In genomic region chr16:55478827-55479559, GRCh38 we compare ENCODE assay signal across 8 cellular contexts. TPM values are rescaled to one million over a fixed set of nuclear protein-coding genes. Genes with fewer than 3 reads are reported as not detected.
A peak's percentile ranks its signal among the peaks of the same experiment; 100 is the strongest.
DNase-seq lines count a peak whose midpoint lies in the region; ATAC-seq, FAIRE-seq and TF ChIP-seq lines count a peak whose summit lies in the region.

Gene MMP2, plus strand, starts transcription at chr16:55479198. Its CDS starts 282 bp downstream, at chr16:55479480.

- peaks cover 42% of the 10 kb centered on the region for H3K27me3 Mint-ChIP-seq in stimulated activated naive CD8-positive, alpha-beta T cell treated with anti-CD3 and anti-CD28 coated beads, Interleukin-15, Interleukin-2, amounts not matched to agents 100 ng/mL and 50 ng/mL, for 24 hours
- H3K27me3 Mint-ChIP-seq in stimulated activated naive CD8-positive, alpha-beta T cell treated with anti-CD3 and anti-CD28 coated beads, Interleukin-15, amount 100 ng/mL, for 72 hours, result peaks cover 57% of the 10 kb centered on the region
- H3K27me3 Mint-ChIP-seq in endodermal cell (ENCODE audit: insufficient read depth) (peaks cover 36% of the 10 kb centered on the region), T-helper 17 cell (peaks cover 51% of the 10 kb centered on the region)

- no peaks in the 10 kb centered on the region for H3K9me3 Mint-ChIP-seq in stimulated activated naive CD8-positive, alpha-beta T cell treated with anti-CD3 and anti-CD28 coated beads, Interleukin-15, Interleukin-2, amounts not matched to agents 100 ng/mL and 50 ng/mL, for 24 hours
- no peaks in the 10 kb centered on the region for H3K9me3 Mint-ChIP-seq in stimulated activated naive CD8-positive, alpha-beta T cell treated with anti-CD3 and anti-CD28 coated beads, Interleukin-15, amount 100 ng/mL, for 72 hours
- no peaks in the 10 kb centered on the region for H3K9me3 Mint-ChIP-seq in endodermal cell

- TF ChIP-seq CTCF in endodermal cell (conservative IDR thresholded peaks at IDR 0.05), result no peak

- 0 to 2% methylated on average over 18 to 62 of the region's 63 CpGs for WGBS in endodermal cell (ENCODE audit: insufficient coverage in 1 of 2, insufficient read length in 1 of 2), 2 experiments
- no CpG with 5 or more reads among the region's 63 CpGs for WGBS in mesendoderm (ENCODE audit: extremely low coverage, insufficient coverage, low lambda C conversion rate)

- peak within 1 kb of the TSS; percentile 81 for H2BK5ac ChIP-seq in mesendoderm (ENCODE audit: low read length)

- peak within 1 kb of the TSS; percentile 90 for H3K56ac ChIP-seq in mesendoderm (ENCODE audit: low read length)

- no peak within 1 kb of the TSS for H3K27ac Mint-ChIP-seq in stimulated activated naive CD8-positive, alpha-beta T cell treated with anti-CD3 and anti-CD28 coated beads, Interleukin-15, Interleukin-2, amounts not matched to agents 100 ng/mL and 50 ng/mL, for 24 hours
- no peak within 1 kb of the TSS for H3K27ac Mint-ChIP-seq in stimulated activated naive CD8-positive, alpha-beta T cell treated with anti-CD3 and anti-CD28 coated beads, Interleukin-15, amount 100 ng/mL, for 72 hours
- H3K27ac Mint-ChIP-seq in endodermal cell (peak within 1 kb of the TSS; percentile 81), T-helper 17 cell (no peak within 1 kb of the TSS)

- H3K27ac ChIP-seq in endodermal cell (ENCODE audit: low read depth, low read length) (peak within 1 kb of the TSS; percentile 74), mesendoderm (ENCODE audit: low read depth, low read length) (peak within 1 kb of the TSS; percentile 90)

- H3K4me3 ChIP-seq in endodermal cell (ENCODE audit: low read length) (peak within 1 kb of the TSS; percentile 85), mesendoderm (ENCODE audit: low read length) (peak within 1 kb of the TSS; percentile 84)

- H3K23ac ChIP-seq in mesendoderm (ENCODE audit: low read length), result peak within 1 kb of the TSS; percentile 67

- H3K79me2 ChIP-seq in mesendoderm (ENCODE audit: control insufficient read depth, insufficient read depth, low read length), result peaks cover 18% of the 10 kb centered on the region

- peak within 1 kb of the TSS; percentile 85 for H3K18ac ChIP-seq in mesendoderm (ENCODE audit: low read length)

- peak within 1 kb of the TSS; percentile 42 for H3K4me2 ChIP-seq in mesendoderm (ENCODE audit: low read length)

- no peak within 1 kb of the TSS for H2BK15ac ChIP-seq in mesendoderm (replicated peaks; ENCODE audit: low read depth)

- H2AK5ac ChIP-seq in mesendoderm (ENCODE audit: low read length), result peak within 1 kb of the TSS; percentile 41

- H4K8ac ChIP-seq in mesendoderm (ENCODE audit: low read depth, low read length), result no peak within 1 kb of the TSS

- H3K36me3 ChIP-seq in endodermal cell (ENCODE audit: control insufficient read depth, insufficient read depth, low read length) (peaks cover 11% of the 10 kb centered on the region), mesendoderm (ENCODE audit: control insufficient read depth, insufficient read depth, low read length) (peaks cover 3% of the 10 kb centered on the region)

- peak within 1 kb of the TSS; percentile 17 for H3K4me3 Mint-ChIP-seq in stimulated activated naive CD8-positive, alpha-beta T cell treated with anti-CD3 and anti-CD28 coated beads, Interleukin-15, Interleukin-2, amounts not matched to agents 100 ng/mL and 50 ng/mL, for 24 hours
- no peak within 1 kb of the TSS for H3K4me3 Mint-ChIP-seq in stimulated activated naive CD8-positive, alpha-beta T cell treated with anti-CD3 and anti-CD28 coated beads, Interleukin-15, amount 100 ng/mL, for 72 hours
- H3K4me3 Mint-ChIP-seq in endodermal cell (peak within 1 kb of the TSS; percentile 77), T-helper 17 cell (no peak within 1 kb of the TSS)

- H3K79me1 ChIP-seq in mesendoderm (ENCODE audit: low read length), result peaks cover 10% of the 10 kb centered on the region

- no peaks in the 10 kb centered on the region for H3K4me1 Mint-ChIP-seq in stimulated activated naive CD8-positive, alpha-beta T cell treated with anti-CD3 and anti-CD28 coated beads, Interleukin-15, Interleukin-2, amounts not matched to agents 100 ng/mL and 50 ng/mL, for 24 hours (ENCODE audit: low read depth)
- H3K4me1 Mint-ChIP-seq in stimulated activated naive CD8-positive, alpha-beta T cell treated with anti-CD3 and anti-CD28 coated beads, Interleukin-15, amount 100 ng/mL, for 72 hours, result peaks cover 5% of the 10 kb centered on the region
- H3K4me1 Mint-ChIP-seq in endodermal cell (peaks cover 30% of the 10 kb centered on the region), T-helper 17 cell (no peaks in the 10 kb centered on the region)

- FAIRE-seq in urothelium cell line (lab: Jason Lieb, UNC), result no peak

- H3K4me1 ChIP-seq in endodermal cell (ENCODE audit: control insufficient read depth, insufficient read depth, low read length) (no peaks in the 10 kb centered on the region), mesendoderm (ENCODE audit: control insufficient read depth, low read depth, low read length) (peaks cover 17% of the 10 kb centered on the region)

- H3K9ac ChIP-seq in endodermal cell (ENCODE audit: extremely low read depth, low read length, poor library complexity, severe bottlenecking) (peak within 1 kb of the TSS; percentile 41), mesendoderm (ENCODE audit: low read length) (peak within 1 kb of the TSS; percentile 84)

- no peak for DNase-seq in stimulated activated naive CD8-positive, alpha-beta T cell treated with anti-CD3 and anti-CD28 coated beads, Interleukin-15, amount 100 ng/mL, for 72 hours
- DNase-seq in endodermal cell (peak; percentile 93), mesendoderm (peak; percentile 96), urothelium cell line (ENCODE audit: low spot score) (peak; percentile 76), T-helper 17 cell (no peak)

- H4K5ac ChIP-seq in mesendoderm (ENCODE audit: low read length), result no peak within 1 kb of the TSS

- H3K27me3 ChIP-seq in endodermal cell (ENCODE audit: control insufficient read depth, insufficient read depth, low read length, poor library complexity, severe bottlenecking) (peaks cover 29% of the 10 kb centered on the region), mesendoderm (ENCODE audit: insufficient read depth, low read length, poor library complexity) (no peaks in the 10 kb centered on the region)

- no peak for ATAC-seq in stimulated activated naive CD8-positive, alpha-beta T cell treated with anti-CD3 and anti-CD28 coated beads, Interleukin-15, amount 100 ng/mL, for 72 hours
- no peak for ATAC-seq in GM18502 (IDR thresholded peaks at IDR 0.05; ENCODE audit: poor library complexity, unreplicated experiment)
- no peak for ATAC-seq in T-helper 17 cell
- no peak for ATAC-seq in GM21360 (IDR thresholded peaks at IDR 0.05; ENCODE audit: unreplicated experiment)

- H2BK120ac ChIP-seq in mesendoderm (ENCODE audit: low read depth, low read length), result peak within 1 kb of the TSS; percentile 63

- no peaks in the 10 kb centered on the region for H3K36me3 Mint-ChIP-seq in stimulated activated naive CD8-positive, alpha-beta T cell treated with anti-CD3 and anti-CD28 coated beads, Interleukin-15, Interleukin-2, amounts not matched to agents 100 ng/mL and 50 ng/mL, for 24 hours (ENCODE audit: low read depth)
- H3K36me3 Mint-ChIP-seq in endodermal cell (ENCODE audit: low read depth) (peaks cover 11% of the 10 kb centered on the region), T-helper 17 cell (ENCODE audit: low read depth) (peaks cover 5% of the 10 kb centered on the region)

- H3K4ac ChIP-seq in mesendoderm (ENCODE audit: low read depth, low read length), result peak within 1 kb of the TSS; percentile 64

- H3K9me3 ChIP-seq in endodermal cell (ENCODE audit: control insufficient read depth, low read length), result no peaks in the 10 kb centered on the region
- H3K9me3 ChIP-seq in T-helper 17 cell (ENCODE audit: control insufficient read depth, low read length, poor library complexity, severe bottlenecking), result no peaks in the 10 kb centered on the region

RNA-seq across cellular contexts. Expression of gene MMP2, which starts in this region (rescaled TPM):
- total RNA-seq in endodermal cell (10 to 100 TPM; 65.0 to 80.4 TPM), T-helper 17 cell (not detected)
- 167 TPM for polyA plus RNA-seq in endodermal cell (2013, experiment 1 of 2)
- polyA plus RNA-seq in endodermal cell (2013, experiment 2 of 2), result 179 TPM
- polyA plus RNA-seq in mesendoderm (2013, experiment 1 of 2), result 49.5 TPM
- 47.4 TPM for polyA plus RNA-seq in mesendoderm (2013, experiment 2 of 2)

Comparison
In these comparisons a context has a peak if more than half of its experiments do, and no peak if none do; other contexts are left out.
1. RNA of gene MMP2 (total RNA-seq): 65.0 to 80.4 TPM in endodermal cell; not detected in T-helper 17 cell; every median in the first group is over 10 times any median in the second.
2. H3K4me3 Mint-ChIP-seq: peak in stimulated activated naive CD8-positive, alpha-beta T cell treated with anti-CD3 and anti-CD28 coated beads, Interleukin-15, Interleukin-2, amounts not matched to agents 100 ng/mL and 50 ng/mL, for 24 hours (single experiment) and endodermal cell (single experiment); none in stimulated activated naive CD8-positive, alpha-beta T cell treated with anti-CD3 and anti-CD28 coated beads, Interleukin-15, amount 100 ng/mL, for 72 hours (0 of 2) and T-helper 17 cell (single experiment).
3. DNase-seq: peak in endodermal cell (single experiment), mesendoderm (single experiment) and urothelium cell line (single experiment); none in stimulated activated naive CD8-positive, alpha-beta T cell treated with anti-CD3 and anti-CD28 coated beads, Interleukin-15, amount 100 ng/mL, for 72 hours (0 of 2) and T-helper 17 cell (0 of 3).